ENCODE assay signal across 8 cellular contexts in genomic region chr15:60932051-60932915, GRCh38.
DNase-seq lines count a peak whose midpoint lies in the region; ATAC-seq and TF ChIP-seq lines count a peak whose summit lies in the region.

No MANE protein-coding gene starts in this region.

- H3K79me2 ChIP-seq in DND-41 (ENCODE audit: insufficient read depth, low read length) = no peaks in the 10 kb centered on the region

- no peak for ATAC-seq in DND-41 (ENCODE audit: insufficient read depth, low read depth)

- H3K9ac ChIP-seq in DND-41 (ENCODE audit: low read depth, low read length) = no peak overlapping the region

- H3K9me3 ChIP-seq in DND-41 (ENCODE audit: insufficient read depth, low read length, severe bottlenecking) (no peaks in the 10 kb centered on the region), thyroid gland (no peaks in the 10 kb centered on the region)

- no peak overlapping the region for H3K4me3 ChIP-seq in DND-41 (ENCODE audit: low read depth in 1 of 2, low read length in 2 of 2)
- H3K4me3 ChIP-seq in thyroid gland (replicated peaks in 1 of 3) = no peak overlapping the region

- TF ChIP-seq POLR2A in thyroid gland (IDR thresholded peaks at IDR 0.05) = no peak

- H3K27me3 ChIP-seq in DND-41 (ENCODE audit: insufficient read depth, low read length, poor library complexity) (no peaks in the 10 kb centered on the region), thyroid gland (no peaks in the 10 kb centered on the region)

- WGBS in thyroid gland, 2 donors = 86 to 87% methylated on average over 8 of the region's 8 CpGs

- DNase-seq in DND-41 (no peak), SW480 (ENCODE audit: low spot score) (peak; percentile 74), amniotic stem cell (lab: John Stamatoyannopoulos, UW) (peak; percentile 5), myocyte (ENCODE audit: low read depth) (peak; percentile 91), thyroid gland (peak; percentile 11 to 23), mesenteric fat pad (ENCODE audit: low spot score) (no peak), DMS114 treated with DMSO at 0.1 percent for 48 hours (lab: John Stamatoyannopoulos, UW; ENCODE audit: unreplicated experiment) (no peak), NCI-H82 treated with DMSO at 0.1 percent for 48 hours (lab: John Stamatoyannopoulos, UW; ENCODE audit: unreplicated experiment) (no peak)

- TF ChIP-seq CTCF in DND-41 (IDR thresholded peaks at IDR 0.05; ENCODE audit: borderline replicate concordance, extremely low read depth, low read length, poor library complexity, severe bottlenecking) (peak; percentile 22), thyroid gland (IDR thresholded peaks at IDR 0.05) (peak in 2 of 6 experiments; percentile 10 to 23)

- no peak overlapping the region for H3K4me2 ChIP-seq in DND-41 (ENCODE audit: insufficient read depth, low read length)

- no peak overlapping the region for H2AFZ ChIP-seq in DND-41 (ENCODE audit: low read depth, low read length)

- H3K27ac ChIP-seq in DND-41 (ENCODE audit: low read length) (no peak overlapping the region), thyroid gland (no peak overlapping the region)

- H3K4me1 ChIP-seq in DND-41 (ENCODE audit: insufficient read depth, low read length) = no peaks in the 10 kb centered on the region
- peaks cover 0 to 5% of the 10 kb centered on the region in 2 donors for H3K4me1 ChIP-seq in thyroid gland

- H4K20me1 ChIP-seq in DND-41 (ENCODE audit: insufficient read depth, low read length) = no peaks in the 10 kb centered on the region

- H3K36me3 ChIP-seq in DND-41 (ENCODE audit: insufficient read depth, low read length) (no peaks in the 10 kb centered on the region), thyroid gland (no peaks in the 10 kb centered on the region)

- intact Hi-C loops in thyroid gland (cut with DNase I) = no loop called here

Comparison
In these comparisons a context has a peak if more than half of its experiments do, and no peak if none do; other contexts are left out.
1. DNase-seq: peak in SW480 (single experiment), amniotic stem cell (single experiment), myocyte (single experiment) and thyroid gland (2 of 2); none in DND-41 (single experiment), mesenteric fat pad (single experiment), DMS114 treated with DMSO at 0.1 percent for 48 hours (single experiment) and NCI-H82 treated with DMSO at 0.1 percent for 48 hours (single experiment).